In genomic region chr16:30892670-30893069, GRCh38 we compare ENCODE assay signal across 10 cellular contexts. TPM values are rescaled to one million over a fixed set of nuclear protein-coding genes. Genes with fewer than 3 reads are reported as not detected.
DNase-seq lines count a peak whose midpoint lies in the region; ATAC-seq, FAIRE-seq and TF ChIP-seq lines count a peak whose summit lies in the region.
"Had no signal": no experiment of that assay in that cellular context is flagged by ENCODE, and none has a peak within 500 bp of the region (broad histone marks: within the 10 kb centered on the region; RNA-seq: fewer than 3 reads in every experiment).

No MANE protein-coding gene starts in this region.

- no peak for TF ChIP-seq CTCF in H1 (IDR thresholded peaks at IDR 0.05; ENCODE audit: control extremely low read depth in 1 of 3, insufficient read depth in 1 of 3, low read depth in 1 of 3, low read length in 3 of 3)
- TF ChIP-seq CTCF in osteoblast (IDR thresholded peaks at IDR 0.05; ENCODE audit: extremely low read depth, low read depth, low read length): no peak

- no peak overlapping the region for H4K5ac ChIP-seq in H1 (ENCODE audit: insufficient read length, low read depth, low read length)

- no peak for TF ChIP-seq POLR2A in H1 (IDR thresholded peaks at IDR 0.05; ENCODE audit: control extremely low read depth in 1 of 2, low read depth in 2 of 2, low read length in 2 of 2)

- H3K79me1 ChIP-seq in H1 (ENCODE audit: low read depth, low read length): peaks cover 4% of the 10 kb centered on the region; the same call in 1 of the 2 replicates

- no peaks in the 10 kb centered on the region for H3K27me3 ChIP-seq in CD4-positive, alpha-beta memory T cell (ENCODE audit: insufficient read depth, low read length)
- H3K27me3 ChIP-seq in NT2/D1 (ENCODE audit: insufficient read depth, insufficient read length) (peaks cover 13% of the 10 kb centered on the region), H1 (replicated peaks in 1 of 4; ENCODE audit: control insufficient read depth in 3 of 4, extremely low read depth in 1 of 4, insufficient read depth in 3 of 4, low read length in 3 of 4) (peaks cover 0 to 13% (median 7%) of the 10 kb centered on the region in 4 experiments; a peak in 5 of 7 replicates), osteoblast (ENCODE audit: insufficient read depth, low read length) (no peaks in the 10 kb centered on the region)

- no peaks in the 10 kb centered on the region for H3K27me3 Mint-ChIP-seq in CD4-positive, alpha-beta memory T cell

- no peak overlapping the region for H2BK12ac ChIP-seq in H1 (ENCODE audit: low read depth, low read length)

- no peak for TF ChIP-seq RAD21 in H1 (IDR thresholded peaks at IDR 0.05 in 1 of 2, conservative IDR thresholded peaks at IDR 0.05 in 1 of 2; ENCODE audit: low read depth in 2 of 2, low read length in 2 of 2)

- H4K20me1 ChIP-seq in H1 (replicated peaks in 1 of 2; ENCODE audit: control insufficient read depth in 1 of 2, insufficient read depth in 2 of 2, low read length in 2 of 2): peaks cover 0 to 4% of the 10 kb centered on the region in 2 experiments
- H4K20me1 ChIP-seq in osteoblast (ENCODE audit: insufficient read depth, low read length): no peaks in the 10 kb centered on the region

- 89% methylated on average over 7 of the region's 14 CpGs; no CpG with 5 or more reads in 1 of the 2 experiments for WGBS in H1 (ENCODE audit: extremely low coverage in 1 of 2, insufficient coverage in 1 of 2, insufficient read length in 1 of 2, insufficient replicate concordance in 2 of 2, low coverage in 1 of 2, low lambda C conversion rate in 2 of 2, missing lambda C conversion rate in 1 of 2), 2 experiments

- H4K91ac ChIP-seq in H1 (replicated peaks; ENCODE audit: insufficient read length, low read length): no peak overlapping the region

- H3K36me3 ChIP-seq in CD4-positive, alpha-beta memory T cell (ENCODE audit: insufficient read depth, low read length): peaks cover 14% of the 10 kb centered on the region
- peaks cover 24% of the 10 kb centered on the region for H3K36me3 ChIP-seq in NT2/D1 (ENCODE audit: insufficient read depth, insufficient read length, low read length)
- peaks cover 0 to 5% (median 0%) of the 10 kb centered on the region in 4 experiments; a peak in 2 of 8 replicates for H3K36me3 ChIP-seq in H1 (ENCODE audit: control insufficient read depth in 2 of 4, insufficient read depth in 4 of 4, low read length in 3 of 4)
- H3K36me3 ChIP-seq in osteoblast (ENCODE audit: insufficient read depth, low read length): peaks cover 14% of the 10 kb centered on the region

- H3K18ac ChIP-seq in H1 (ENCODE audit: extremely low read depth, low read length): no peak overlapping the region

- H3K9me3 Mint-ChIP-seq in CD4-positive, alpha-beta memory T cell: peaks cover 0 to 3% (median 0%) of the 10 kb centered on the region in 8 donors

- peak overlapping the region in 1 of 2 donors; percentile 75 for H3K4me3 ChIP-seq in CD4-positive, alpha-beta memory T cell (ENCODE audit: low read length in 2 of 2)
- H3K4me3 ChIP-seq in NT2/D1 (ENCODE audit: insufficient read length, low read depth) (no peak overlapping the region), H1 (ENCODE audit: extremely low read depth in 1 of 4, insufficient read depth in 2 of 4, low read depth in 3 of 4, low read length in 4 of 4) (peak overlapping the region in 2 of 4 experiments; percentile 70 to 73; a peak in 4 of 8 replicates), osteoblast (ENCODE audit: insufficient read depth, low read length) (peak overlapping the region; percentile 89)

- no peak overlapping the region for H2AFZ ChIP-seq in H1 (ENCODE audit: low read length)
- no peak overlapping the region for H2AFZ ChIP-seq in osteoblast (ENCODE audit: low read length)

- H2BK5ac ChIP-seq in H1 (ENCODE audit: low read depth, low read length): no peak overlapping the region

- H3K9ac ChIP-seq in NT2/D1 (ENCODE audit: insufficient read length, low read depth) (peak overlapping the region; percentile 27), H1 (replicated peaks in 1 of 4; ENCODE audit: extremely low read depth in 1 of 4, low read depth in 3 of 4, low read length in 3 of 4) (no peak overlapping the region)

- H3K4me3 Mint-ChIP-seq in CD4-positive, alpha-beta memory T cell: peak overlapping the region; percentile 85 to 95 (median 87)

- FAIRE-seq in H1 (lab: Jason Lieb, UNC): no peak
- FAIRE-seq: GM18507 had no signal

- no peak for TF ChIP-seq EP300 in H1 (IDR thresholded peaks at IDR 0.05; ENCODE audit: borderline replicate concordance in 1 of 2, low read depth in 2 of 2, low read length in 2 of 2)

- intact Hi-C loops in CD4-positive, alpha-beta memory T cell (cut with micrococcal nuclease): no loop called here

- H3K14ac ChIP-seq in H1 (ENCODE audit: insufficient read length): no peak overlapping the region

- no peak overlapping the region for H2BK15ac ChIP-seq in H1 (ENCODE audit: low read length)

- no peak overlapping the region for H2AK5ac ChIP-seq in H1 (ENCODE audit: low read depth, low read length)

- H2BK120ac ChIP-seq in H1 (replicated peaks; ENCODE audit: low read depth, low read length): no peak overlapping the region

- H4K8ac ChIP-seq in H1 (ENCODE audit: extremely low read depth, insufficient read depth, low read length): no peak overlapping the region; the same call in none of the 2 replicates

- H3K27ac Mint-ChIP-seq in CD4-positive, alpha-beta memory T cell: peak overlapping the region; percentile 75 to 96 (median 90)

- CTCF ChIA-PET in CD4-positive, alpha-beta memory T cell (lab: Charles Lee; ENCODE audit: partially characterized antibody): interaction anchor here (0.9 to 4.3 kb wide), 5 partner anchors 9 to 78 kb away, joined by 3 to 29 read pairs (median 3); no protein-coding TSS in a partner anchor
- CTCF ChIA-PET in H1 (lab: Charles Lee; ENCODE audit: partially characterized antibody): interaction anchor here (0.8 to 3.2 kb wide), 8 partner anchors 9 to 114 kb away, joined by 3 to 16 read pairs (median 4); no protein-coding TSS in a partner anchor

- H2BK20ac ChIP-seq in H1 (ENCODE audit: low read length): no peak overlapping the region

- H3K23ac ChIP-seq in H1 (ENCODE audit: insufficient read length): no peak overlapping the region

- ATAC-seq in HG03571 (IDR thresholded peaks at IDR 0.05; ENCODE audit: unreplicated experiment): no peak
- no peak for ATAC-seq in GM19324 (IDR thresholded peaks at IDR 0.05; ENCODE audit: low FRiP score, unreplicated experiment)
- ATAC-seq in GM18867 (IDR thresholded peaks at IDR 0.05; ENCODE audit: unreplicated experiment): no peak

- H3K56ac ChIP-seq in H1 (replicated peaks; ENCODE audit: insufficient read length, low read depth, low read length): no peak overlapping the region

- no peaks in the 10 kb centered on the region for H3K79me2 ChIP-seq in H1 (ENCODE audit: control insufficient read depth in 1 of 2, insufficient read depth in 2 of 2, low read length in 2 of 2)
- peaks cover 18% of the 10 kb centered on the region for H3K79me2 ChIP-seq in osteoblast (ENCODE audit: insufficient read depth, low read length)

- H3K4me2 ChIP-seq in H1 (ENCODE audit: insufficient read depth in 1 of 2, low read depth in 2 of 2, low read length in 2 of 2): peak overlapping the region; percentile 49 to 100; a peak in 3 of 4 replicates
- H3K4me2 ChIP-seq in osteoblast (ENCODE audit: insufficient read depth, low read length): peak overlapping the region; percentile 92

- peaks cover 15% of the 10 kb centered on the region for H3K23me2 ChIP-seq in H1 (ENCODE audit: low read depth, low read length)

- H3K4me1 ChIP-seq in CD4-positive, alpha-beta memory T cell (ENCODE audit: insufficient read depth, low read length): peaks cover 35% of the 10 kb centered on the region
- H3K4me1 ChIP-seq in NT2/D1 (ENCODE audit: insufficient read depth, insufficient read length) (peaks cover 8% of the 10 kb centered on the region), H1 (replicated peaks in 1 of 4; ENCODE audit: control insufficient read depth in 3 of 4, insufficient read depth in 4 of 4, low read length in 3 of 4) (peaks cover 4 to 13% (median 12%) of the 10 kb centered on the region in 4 experiments), osteoblast (ENCODE audit: insufficient read depth, low read length) (peaks cover 36% of the 10 kb centered on the region)

- no peaks in the 10 kb centered on the region for H3K9me3 ChIP-seq in CD4-positive, alpha-beta memory T cell (ENCODE audit: control insufficient read depth in 1 of 2, low read length in 2 of 2)
- H3K9me3 ChIP-seq in NT2/D1 (ENCODE audit: insufficient read depth, low read length) (no peaks in the 10 kb centered on the region), H1 (ENCODE audit: insufficient read depth in 2 of 2, low read depth in 1 of 2, low read length in 1 of 2) (no peaks in the 10 kb centered on the region), osteoblast (ENCODE audit: low read depth, low read length) (no peaks in the 10 kb centered on the region)

- peak overlapping the region; percentile 79 for H3K27ac ChIP-seq in CD4-positive, alpha-beta memory T cell (ENCODE audit: low read depth, low read length)
- H3K27ac ChIP-seq in H1 (ENCODE audit: low read depth, low read length): no peak overlapping the region
- H3K27ac ChIP-seq in osteoblast (ENCODE audit: low read depth, low read length): no peak overlapping the region

- POLR2A ChIA-PET in CD4-positive, alpha-beta memory T cell (lab: Charles Lee; ENCODE audit: partially characterized antibody): interaction anchor here (0.6 to 6.3 kb wide), 4 partner anchors 10 to 87 kb away, joined by 3 to 85 read pairs (median 12); no protein-coding TSS in a partner anchor
- POLR2A ChIA-PET in H1 (lab: Charles Lee; ENCODE audit: partially characterized antibody): interaction anchor here (0.9 to 3.9 kb wide), 12 partner anchors 8 to 116 kb away, joined by 3 to 25 read pairs (median 4); no protein-coding TSS in a partner anchor

- no peak overlapping the region for H3K4ac ChIP-seq in H1 (replicated peaks; ENCODE audit: insufficient read length, low read depth, low read length)

- peaks cover 31 to 60% (median 44%) of the 10 kb centered on the region in 4 donors for H3K4me1 Mint-ChIP-seq in CD4-positive, alpha-beta memory T cell

- H3K36me3 Mint-ChIP-seq in CD4-positive, alpha-beta memory T cell: peaks cover 11 to 28% of the 10 kb centered on the region in 2 donors

- no peak for DNase-seq in CD4-positive, alpha-beta memory T cell
- no peak for DNase-seq in NT2/D1 (ENCODE audit: low read depth, low spot score)
- DNase-seq in H1 (ENCODE audit: low read depth in 1 of 2, low spot score in 2 of 2): no peak
- no peak for DNase-seq in osteoblast (ENCODE audit: insufficient read length, low spot score, missing footprints)
- DNase-seq in A172 (ENCODE audit: low spot score): no peak
- DNase-seq: SHP77 treated with DMSO at 0.1 percent for 48 hours had no signal

RNA-seq across cellular contexts. Expression of gene BCL7C, which starts 1.2 kb away (rescaled TPM):
- total RNA-seq in CD4-positive, alpha-beta memory T cell: 10 to 100 TPM; 25.5 to 27.3 TPM
- 10 to 100 TPM; 45.4 to 53.1 TPM for polyA plus RNA-seq in CD4-positive, alpha-beta memory T cell
- 16.5 and 17.2 TPM in 2 replicates for total RNA-seq in H1 (2021; fragmentation: NEBNext Ultra II Directional; extraction: Animal tissue kit (Norgen Biotek cat#: 25700))
- 8.6 and 10.9 TPM in 2 replicates for polyA plus RNA-seq in H1 (2011; rRNA removed)
- polyA plus RNA-seq in H1 (2011; cell fraction: cytosol; rRNA removed): 11.8 TPM
- polyA plus RNA-seq in H1 (2011; cell fraction: nucleus; rRNA removed): 9.4 TPM
- polyA plus RNA-seq in H1 (2012, experiment 1 of 2): 7.8 to 12.6 TPM (median 11.7 TPM) in 4 replicates
- 8.9 TPM for polyA plus RNA-seq in H1 (2012, experiment 2 of 2)
- polyA plus RNA-seq in H1 (2013, experiment 1 of 2): 19.0 TPM
- polyA plus RNA-seq in H1 (2013, experiment 2 of 2): 19.9 TPM
- 1.2 and 1.8 TPM in 2 replicates for polyA minus RNA-seq in H1 (2011; rRNA and poly(A)+ RNA removed)
- polyA minus RNA-seq in H1 (2011; cell fraction: cytosol; rRNA and poly(A)+ RNA removed): 5.0 TPM
- 4.0 TPM for polyA minus RNA-seq in H1 (2011; cell fraction: nucleus; rRNA and poly(A)+ RNA removed)
- total RNA-seq in osteoblast: 33.3 and 36.2 TPM in 2 replicates
- total RNA-seq in A172 (2014; rRNA removed; shearing (Covaris generic)): 57.3 and 60.8 TPM in 2 replicates

RNA-seq across cellular contexts. Expression of gene CTF1, which starts 3.7 kb away (rescaled TPM):
- total RNA-seq in CD4-positive, alpha-beta memory T cell: under 1 TPM; 0.19 to 0.26 TPM
- not detected for polyA plus RNA-seq in CD4-positive, alpha-beta memory T cell
- total RNA-seq in H1 (2021; fragmentation: NEBNext Ultra II Directional; extraction: Animal tissue kit (Norgen Biotek cat#: 25700)): 0.77 and 0.97 TPM in 2 replicates
- polyA plus RNA-seq in H1 (2011; rRNA removed): 3.4 and 5.0 TPM in 2 replicates
- polyA plus RNA-seq in H1 (2011; cell fraction: cytosol; rRNA removed): 1.3 TPM
- 3.2 TPM for polyA plus RNA-seq in H1 (2011; cell fraction: nucleus; rRNA removed)
- polyA plus RNA-seq in H1 (2012, experiment 1 of 2): 0.50 to 1.1 TPM (median 1.00 TPM) in 4 replicates
- polyA plus RNA-seq in H1 (2012, experiment 2 of 2): 1.0 TPM
- 1.3 TPM for polyA plus RNA-seq in H1 (2013, experiment 1 of 2)
- 1.6 TPM for polyA plus RNA-seq in H1 (2013, experiment 2 of 2)
- 0.71 and 1.3 TPM in 2 replicates for polyA minus RNA-seq in H1 (2011; rRNA and poly(A)+ RNA removed)
- 0.66 TPM for polyA minus RNA-seq in H1 (2011; cell fraction: cytosol; rRNA and poly(A)+ RNA removed)
- polyA minus RNA-seq in H1 (2011; cell fraction: nucleus; rRNA and poly(A)+ RNA removed): 2.3 TPM
- 2.9 and 3.3 TPM in 2 replicates for total RNA-seq in osteoblast
- 1.9 and 2.3 TPM in 2 replicates for total RNA-seq in A172 (2014; rRNA removed; shearing (Covaris generic))

RNA-seq across cellular contexts. Expression of gene FBXL19, which starts 30.7 kb away (rescaled TPM):
- total RNA-seq in CD4-positive, alpha-beta memory T cell: 10 to 100 TPM; 15.6 to 15.8 TPM
- under 1 TPM in 1 of 2 donors, not detected in 1; 0.16 TPM for polyA plus RNA-seq in CD4-positive, alpha-beta memory T cell
- total RNA-seq in H1 (2021; fragmentation: NEBNext Ultra II Directional; extraction: Animal tissue kit (Norgen Biotek cat#: 25700)): 72.2 and 74.8 TPM in 2 replicates
- 47.2 and 77.3 TPM in 2 replicates for polyA plus RNA-seq in H1 (2011; rRNA removed)
- polyA plus RNA-seq in H1 (2011; cell fraction: cytosol; rRNA removed): 36.7 TPM
- 70.9 TPM for polyA plus RNA-seq in H1 (2011; cell fraction: nucleus; rRNA removed)
- polyA plus RNA-seq in H1 (2012, experiment 1 of 2): 35.8 to 54.6 TPM (median 48.7 TPM) in 4 replicates
- 41.4 TPM for polyA plus RNA-seq in H1 (2012, experiment 2 of 2)
- 42.8 TPM for polyA plus RNA-seq in H1 (2013, experiment 1 of 2)
- polyA plus RNA-seq in H1 (2013, experiment 2 of 2): 45.1 TPM
- 9.9 and 13.9 TPM in 2 replicates for polyA minus RNA-seq in H1 (2011; rRNA and poly(A)+ RNA removed)
- polyA minus RNA-seq in H1 (2011; cell fraction: cytosol; rRNA and poly(A)+ RNA removed): 46.6 TPM
- 25.4 TPM for polyA minus RNA-seq in H1 (2011; cell fraction: nucleus; rRNA and poly(A)+ RNA removed)
- total RNA-seq in osteoblast: 12.7 and 14.5 TPM in 2 replicates
- 18.7 and 32.5 TPM in 2 replicates for total RNA-seq in A172 (2014; rRNA removed; shearing (Covaris generic))

RNA-seq across cellular contexts. Expression of gene ORAI3, which starts 56.2 kb away (rescaled TPM):
- total RNA-seq in CD4-positive, alpha-beta memory T cell: 10 to 100 TPM; 19.3 to 22.0 TPM
- 10 to 100 TPM; 16.2 to 17.5 TPM for polyA plus RNA-seq in CD4-positive, alpha-beta memory T cell
- 8.7 and 10.0 TPM in 2 replicates for total RNA-seq in H1 (2021; fragmentation: NEBNext Ultra II Directional; extraction: Animal tissue kit (Norgen Biotek cat#: 25700))
- polyA plus RNA-seq in H1 (2011; rRNA removed): 24.5 and 26.8 TPM in 2 replicates
- polyA plus RNA-seq in H1 (2011; cell fraction: cytosol; rRNA removed): 15.8 TPM
- polyA plus RNA-seq in H1 (2011; cell fraction: nucleus; rRNA removed): 15.7 TPM
- 6.0 to 11.3 TPM (median 9.0 TPM) in 4 replicates for polyA plus RNA-seq in H1 (2012, experiment 1 of 2)
- 10.6 TPM for polyA plus RNA-seq in H1 (2012, experiment 2 of 2)
- 10.8 TPM for polyA plus RNA-seq in H1 (2013, experiment 1 of 2)
- 13.1 TPM for polyA plus RNA-seq in H1 (2013, experiment 2 of 2)
- polyA minus RNA-seq in H1 (2011; rRNA and poly(A)+ RNA removed): 11.8 and 13.4 TPM in 2 replicates
- polyA minus RNA-seq in H1 (2011; cell fraction: cytosol; rRNA and poly(A)+ RNA removed): 6.5 TPM
- 8.5 TPM for polyA minus RNA-seq in H1 (2011; cell fraction: nucleus; rRNA and poly(A)+ RNA removed)
- 63.3 and 66.0 TPM in 2 replicates for total RNA-seq in osteoblast
- total RNA-seq in A172 (2014; rRNA removed; shearing (Covaris generic)): 46.4 and 50.8 TPM in 2 replicates
